Comparison of ENCODE assay signal across 1 cellular context in the genomic region with DNA sequence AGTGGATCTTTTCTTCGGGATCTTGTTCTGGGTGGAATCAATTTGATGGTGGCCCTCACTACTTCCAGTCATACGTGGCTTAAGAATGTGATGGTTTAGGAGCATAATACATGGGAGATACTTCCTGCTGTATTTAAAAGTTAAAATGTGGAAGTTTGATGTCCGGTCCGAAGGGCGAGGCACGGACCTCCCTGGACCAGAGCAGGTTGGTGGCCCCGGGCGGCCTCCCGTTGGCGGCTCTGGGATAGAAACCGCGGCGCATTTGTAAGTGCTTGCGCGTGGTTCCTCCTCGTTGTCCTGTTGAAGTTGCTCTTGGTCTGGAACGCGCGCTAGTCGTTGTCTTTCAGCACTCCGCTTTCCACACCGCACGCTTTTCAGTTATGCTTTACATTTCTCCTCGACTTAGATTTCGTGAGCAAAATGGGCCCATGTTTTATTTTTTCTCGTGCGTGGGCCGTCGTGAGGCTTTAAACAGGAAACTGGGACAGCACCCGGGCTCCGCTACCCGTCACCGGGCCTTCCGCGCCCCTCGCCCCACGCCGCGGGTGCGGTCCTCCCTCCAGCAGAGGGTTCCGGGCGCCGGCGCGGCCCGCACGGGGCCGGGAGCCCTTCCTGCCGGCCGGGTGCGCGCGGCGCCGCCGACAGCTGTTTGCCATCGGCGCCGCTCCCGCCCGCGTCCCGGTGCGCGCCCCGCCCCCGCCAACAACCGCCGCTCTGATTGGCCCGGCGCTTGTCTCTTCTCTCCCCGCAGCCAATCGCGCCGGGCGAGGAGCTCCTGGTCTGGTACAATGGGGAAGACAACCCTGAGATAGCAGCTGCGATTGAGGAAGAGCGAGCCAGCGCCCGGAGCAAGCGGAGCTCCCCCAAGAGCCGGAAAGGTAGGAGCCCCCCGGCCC.
TF ChIP-seq lines count a peak whose summit lies in the region.

No MANE protein-coding gene starts in this region.

TF ChIP-seq in K562, 482 proteins besides CTCF, POLR2A, EP300 and RAD21 (continued from another document and continues in another):
- TF ChIP-seq CREB5 (CRISPR knock-in tag; IDR thresholded peaks at IDR 0.05) (no peak), SETDB1 (IDR thresholded peaks at IDR 0.05; ENCODE audit: low read length) (no peak), YBX1 (IDR thresholded peaks at IDR 0.05) (no peak), NELFE (IDR thresholded peaks at IDR 0.05; ENCODE audit: insufficient read depth, insufficient read length) (no peak), MEF2A (IDR thresholded peaks at IDR 0.05; ENCODE audit: control insufficient read depth, low read depth, low read length) (no peak), TAF15 (IDR thresholded peaks at IDR 0.05; ENCODE audit: low read depth, low read length) (no peak), BRF2 (IDR thresholded peaks at IDR 0.05; ENCODE audit: borderline replicate concordance, insufficient read depth, insufficient read length) (no peak), CHD2 (IDR thresholded peaks at IDR 0.05; ENCODE audit: low read depth, low read length) (peak; percentile 40; the same call in 1 of the 2 replicates), TAF7 (tag; IDR thresholded peaks at IDR 0.05) (no peak), SLC30A9 (CRISPR knock-in tag; IDR thresholded peaks at IDR 0.05) (no peak), CHAMP1 (IDR thresholded peaks at IDR 0.05) (no peak), ZNF318 (IDR thresholded peaks at IDR 0.05; ENCODE audit: borderline replicate concordance in 1 of 2, low read depth in 1 of 2) (no peak), SAP30 (IDR thresholded peaks at IDR 0.05; ENCODE audit: borderline replicate concordance, insufficient read depth, low read depth, low read length, poor library complexity, severe bottlenecking) (peak; percentile 66), SMAD3 (CRISPR knock-in tag; conservative IDR thresholded peaks at IDR 0.05) (no peak), ZNF778 (CRISPR knock-in tag; IDR thresholded peaks at IDR 0.05) (no peak), NKRF (IDR thresholded peaks at IDR 0.05; ENCODE audit: borderline replicate concordance) (no peak), ZNF347 (CRISPR knock-in tag; IDR thresholded peaks at IDR 0.05; ENCODE audit: low read depth) (no peak), NCOA1 (IDR thresholded peaks at IDR 0.05; ENCODE audit: low read depth) (no peak)
- TF ChIP-seq, protein P1, sequence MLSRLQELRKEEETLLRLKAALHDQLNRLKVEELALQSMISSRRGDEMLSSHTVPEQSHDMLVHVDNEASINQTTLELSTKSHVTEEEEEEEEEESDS (CRISPR knock-in tag; IDR thresholded peaks at IDR 0.05) = no peak
- TF ChIP-seq, protein P2, sequence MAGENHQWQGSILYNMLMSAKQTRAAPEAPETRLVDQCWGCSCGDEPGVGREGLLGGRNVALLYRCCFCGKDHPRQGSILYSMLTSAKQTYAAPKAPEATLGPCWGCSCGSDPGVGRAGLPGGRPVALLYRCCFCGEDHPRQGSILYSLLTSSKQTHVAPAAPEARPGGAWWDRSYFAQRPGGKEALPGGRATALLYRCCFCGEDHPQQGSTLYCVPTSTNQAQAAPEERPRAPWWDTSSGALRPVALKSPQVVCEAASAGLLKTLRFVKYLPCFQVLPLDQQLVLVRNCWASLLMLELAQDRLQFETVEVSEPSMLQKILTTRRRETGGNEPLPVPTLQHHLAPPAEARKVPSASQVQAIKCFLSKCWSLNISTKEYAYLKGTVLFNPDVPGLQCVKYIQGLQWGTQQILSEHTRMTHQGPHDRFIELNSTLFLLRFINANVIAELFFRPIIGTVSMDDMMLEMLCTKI (IDR thresholded peaks at IDR 0.05; ENCODE audit: partially characterized antibody) = no peak
- TF ChIP-seq, protein P3, sequence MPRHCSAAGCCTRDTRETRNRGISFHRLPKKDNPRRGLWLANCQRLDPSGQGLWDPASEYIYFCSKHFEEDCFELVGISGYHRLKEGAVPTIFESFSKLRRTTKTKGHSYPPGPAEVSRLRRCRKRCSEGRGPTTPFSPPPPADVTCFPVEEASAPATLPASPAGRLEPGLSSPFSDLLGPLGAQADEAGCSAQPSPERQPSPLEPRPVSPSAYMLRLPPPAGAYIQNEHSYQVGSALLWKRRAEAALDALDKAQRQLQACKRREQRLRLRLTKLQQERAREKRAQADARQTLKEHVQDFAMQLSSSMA (CRISPR knock-in tag; IDR thresholded peaks at IDR 0.05) = 0 out of 2 replicates have a peak, but pooled peaks have one; percentile 38
- TF ChIP-seq, protein P4, sequence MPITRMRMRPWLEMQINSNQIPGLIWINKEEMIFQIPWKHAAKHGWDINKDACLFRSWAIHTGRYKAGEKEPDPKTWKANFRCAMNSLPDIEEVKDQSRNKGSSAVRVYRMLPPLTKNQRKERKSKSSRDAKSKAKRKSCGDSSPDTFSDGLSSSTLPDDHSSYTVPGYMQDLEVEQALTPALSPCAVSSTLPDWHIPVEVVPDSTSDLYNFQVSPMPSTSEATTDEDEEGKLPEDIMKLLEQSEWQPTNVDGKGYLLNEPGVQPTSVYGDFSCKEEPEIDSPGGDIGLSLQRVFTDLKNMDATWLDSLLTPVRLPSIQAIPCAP (CRISPR knock-in tag; IDR thresholded peaks at IDR 0.05; ENCODE audit: borderline replicate concordance) = no peak
- TF ChIP-seq, protein P5, sequence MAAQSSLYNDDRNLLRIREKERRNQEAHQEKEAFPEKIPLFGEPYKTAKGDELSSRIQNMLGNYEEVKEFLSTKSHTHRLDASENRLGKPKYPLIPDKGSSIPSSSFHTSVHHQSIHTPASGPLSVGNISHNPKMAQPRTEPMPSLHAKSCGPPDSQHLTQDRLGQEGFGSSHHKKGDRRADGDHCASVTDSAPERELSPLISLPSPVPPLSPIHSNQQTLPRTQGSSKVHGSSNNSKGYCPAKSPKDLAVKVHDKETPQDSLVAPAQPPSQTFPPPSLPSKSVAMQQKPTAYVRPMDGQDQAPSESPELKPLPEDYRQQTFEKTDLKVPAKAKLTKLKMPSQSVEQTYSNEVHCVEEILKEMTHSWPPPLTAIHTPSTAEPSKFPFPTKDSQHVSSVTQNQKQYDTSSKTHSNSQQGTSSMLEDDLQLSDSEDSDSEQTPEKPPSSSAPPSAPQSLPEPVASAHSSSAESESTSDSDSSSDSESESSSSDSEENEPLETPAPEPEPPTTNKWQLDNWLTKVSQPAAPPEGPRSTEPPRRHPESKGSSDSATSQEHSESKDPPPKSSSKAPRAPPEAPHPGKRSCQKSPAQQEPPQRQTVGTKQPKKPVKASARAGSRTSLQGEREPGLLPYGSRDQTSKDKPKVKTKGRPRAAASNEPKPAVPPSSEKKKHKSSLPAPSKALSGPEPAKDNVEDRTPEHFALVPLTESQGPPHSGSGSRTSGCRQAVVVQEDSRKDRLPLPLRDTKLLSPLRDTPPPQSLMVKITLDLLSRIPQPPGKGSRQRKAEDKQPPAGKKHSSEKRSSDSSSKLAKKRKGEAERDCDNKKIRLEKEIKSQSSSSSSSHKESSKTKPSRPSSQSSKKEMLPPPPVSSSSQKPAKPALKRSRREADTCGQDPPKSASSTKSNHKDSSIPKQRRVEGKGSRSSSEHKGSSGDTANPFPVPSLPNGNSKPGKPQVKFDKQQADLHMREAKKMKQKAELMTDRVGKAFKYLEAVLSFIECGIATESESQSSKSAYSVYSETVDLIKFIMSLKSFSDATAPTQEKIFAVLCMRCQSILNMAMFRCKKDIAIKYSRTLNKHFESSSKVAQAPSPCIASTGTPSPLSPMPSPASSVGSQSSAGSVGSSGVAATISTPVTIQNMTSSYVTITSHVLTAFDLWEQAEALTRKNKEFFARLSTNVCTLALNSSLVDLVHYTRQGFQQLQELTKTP (IDR thresholded peaks at IDR 0.05; ENCODE audit: low read depth in 1 of 2, partially characterized antibody in 2 of 2) = no peak
